Comparison of ENCODE assay signal across 1 cellular context in genomic region chr7:42685911-42686310, GRCh38.
TF ChIP-seq lines count a peak whose summit lies in the region.

No MANE protein-coding gene starts in this region.

TF ChIP-seq in H1, 55 proteins besides CTCF, POLR2A, EP300 and RAD21:
- TF ChIP-seq TEAD4 (IDR thresholded peaks at IDR 0.05; ENCODE audit: low read depth, low read length) (no peak), GABPA (IDR thresholded peaks at IDR 0.05; ENCODE audit: borderline replicate concordance, insufficient read depth, low read length) (no peak), E2F6 (IDR thresholded peaks at IDR 0.05) (peak; percentile 36; the same call in 1 of the 2 replicates), ZNF274 (IDR thresholded peaks at IDR 0.05; ENCODE audit: borderline replicate concordance, extremely low read depth, low read length) (no peak), JUND (IDR thresholded peaks at IDR 0.05; ENCODE audit: low read length) (no peak), HDAC6 (IDR thresholded peaks at IDR 0.05; ENCODE audit: low read depth, low read length) (no peak)
